Comparison of ENCODE assay signal across 17 cellular contexts in the genomic region with DNA sequence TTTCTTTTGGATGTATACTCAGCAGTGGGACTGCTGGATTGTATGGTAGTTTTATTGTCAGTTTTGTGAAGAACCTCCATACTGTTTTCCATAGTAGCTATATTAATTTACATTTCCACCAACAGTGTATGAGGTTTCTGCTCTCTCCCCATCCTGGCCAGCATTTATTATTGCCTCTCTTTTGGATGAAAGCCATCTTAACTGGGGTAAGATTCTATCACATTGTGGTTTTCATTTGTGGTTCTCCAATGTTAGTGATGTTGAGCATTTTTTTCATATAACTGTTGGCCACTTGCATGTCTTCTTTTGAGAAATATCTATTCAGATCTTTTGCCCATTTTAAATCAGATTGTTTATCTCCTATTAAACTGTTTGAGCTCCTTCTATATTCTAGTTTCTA. TPM values are rescaled to one million over a fixed set of nuclear protein-coding genes. Genes with fewer than 3 reads are reported as not detected.
DNase-seq lines count a peak whose midpoint lies in the region; ATAC-seq and TF ChIP-seq lines count a peak whose summit lies in the region.
"Had no signal": no experiment of that assay in that cellular context is flagged by ENCODE, and none has a peak within 500 bp of the region (broad histone marks: within the 10 kb centered on the region; RNA-seq: fewer than 3 reads in every experiment).

No MANE protein-coding gene starts in this region.

- H3K9ac ChIP-seq in DND-41 (ENCODE audit: low read depth, low read length) = no peak overlapping the region
- H3K9ac ChIP-seq: BLaER1 treated with 17β-estradiol and CSF1 and Interleukin-3, amounts not matched to agents 10 nM and 100 nM had no signal

- H3K27ac Mint-ChIP-seq in activated T-cell treated with anti-CD3 and anti-CD28 coated beads, Interleukin-2, amount 50 U/mL, for 72 hours = no peak overlapping the region
- H3K27ac Mint-ChIP-seq: CD4-positive, CD25-positive, alpha-beta regulatory T cell; GM23338; H9 had no signal

- H3K9me3 ChIP-seq in DND-41 (ENCODE audit: insufficient read depth, low read length, severe bottlenecking) = no peaks in the 10 kb centered on the region
- H3K9me3 ChIP-seq in left ventricle myocardium inferior (replicated peaks) = peaks cover 18% of the 10 kb centered on the region

- H3K36me3 ChIP-seq in DND-41 (ENCODE audit: insufficient read depth, low read length) (no peaks in the 10 kb centered on the region), left ventricle myocardium inferior (no peaks in the 10 kb centered on the region)
- H3K36me3 ChIP-seq: BLaER1 treated with 17β-estradiol and CSF1 and Interleukin-3, amounts not matched to agents 10 nM and 100 nM had no signal

- TF ChIP-seq CTCF in DND-41 (IDR thresholded peaks at IDR 0.05; ENCODE audit: borderline replicate concordance, extremely low read depth, low read length, poor library complexity, severe bottlenecking) (no peak), left ventricle myocardium inferior (IDR thresholded peaks at IDR 0.05; ENCODE audit: borderline replicate concordance) (no peak)

- peaks cover 6 to 10% of the 10 kb centered on the region in 2 donors for H3K36me3 Mint-ChIP-seq in activated T-cell treated with anti-CD3 and anti-CD28 coated beads, Interleukin-2, amount 50 U/mL, for 72 hours (ENCODE audit: insufficient read depth in 2 of 2)
- H3K36me3 Mint-ChIP-seq: CD4-positive, CD25-positive, alpha-beta regulatory T cell had no signal

- H3K27me3 ChIP-seq in DND-41 (ENCODE audit: insufficient read depth, low read length, poor library complexity) (peaks cover 4% of the 10 kb centered on the region), left ventricle myocardium inferior (ENCODE audit: low read depth) (no peaks in the 10 kb centered on the region)
- H3K27me3 ChIP-seq: BLaER1 treated with 17β-estradiol and CSF1 and Interleukin-3, amounts not matched to agents 10 nM and 100 nM had no signal

- no peaks in the 10 kb centered on the region for H3K4me1 Mint-ChIP-seq in activated T-cell treated with anti-CD3 and anti-CD28 coated beads, Interleukin-2, amount 50 U/mL, for 72 hours (ENCODE audit: low read depth)
- H3K4me1 Mint-ChIP-seq: CD4-positive, CD25-positive, alpha-beta regulatory T cell; GM23338; H9 had no signal

- H3K4me2 ChIP-seq in DND-41 (ENCODE audit: insufficient read depth, low read length) = no peak overlapping the region
- H3K4me2 ChIP-seq: BLaER1 treated with 17β-estradiol and CSF1 and Interleukin-3, amounts not matched to agents 10 nM and 100 nM; GM23338 had no signal

- no peak overlapping the region for H3K4me3 ChIP-seq in DND-41 (ENCODE audit: low read depth in 1 of 2, low read length in 2 of 2)
- no peak overlapping the region for H3K4me3 ChIP-seq in left ventricle myocardium inferior
- H3K4me3 ChIP-seq: BLaER1 treated with 17β-estradiol and CSF1 and Interleukin-3, amounts not matched to agents 10 nM and 100 nM; GM23338 had no signal

- peaks cover 62% of the 10 kb centered on the region for H3K27me3 Mint-ChIP-seq in activated T-cell treated with anti-CD3 and anti-CD28 coated beads, Interleukin-2, amount 50 U/mL, for 72 hours (ENCODE audit: low read depth)

- no peaks in the 10 kb centered on the region for H3K79me2 ChIP-seq in DND-41 (ENCODE audit: insufficient read depth, low read length)

- no peak overlapping the region for H3K4me3 Mint-ChIP-seq in activated T-cell treated with anti-CD3 and anti-CD28 coated beads, Interleukin-2, amount 50 U/mL, for 72 hours
- H3K4me3 Mint-ChIP-seq: CD4-positive, CD25-positive, alpha-beta regulatory T cell; GM23338; H9 had no signal

- ATAC-seq in DND-41 (ENCODE audit: insufficient read depth, low read depth) = peak; percentile 62
- no peak for ATAC-seq in activated T-cell treated with anti-CD3 and anti-CD28 coated beads, Interleukin-2, amount 50 U/mL, for 72 hours (replicated peaks in 1 of 2)
- ATAC-seq: GM23338 had no signal

- H3K9me3 Mint-ChIP-seq in activated T-cell treated with anti-CD3 and anti-CD28 coated beads, Interleukin-2, amount 50 U/mL, for 72 hours = peaks cover 14 to 16% of the 10 kb centered on the region in 2 donors
- H3K9me3 Mint-ChIP-seq: GM23338 had no signal

- H3K4me1 ChIP-seq in DND-41 (ENCODE audit: insufficient read depth, low read length) (peaks cover 6% of the 10 kb centered on the region; the same call in 1 of the 2 replicates), left ventricle myocardium inferior (no peaks in the 10 kb centered on the region)

- intact Hi-C loops in left ventricle myocardium inferior (cut with micrococcal nuclease) = no loop called here

- DNase-seq in DND-41 (no peak), LHCN-M2 (ENCODE audit: low read depth) (peak; percentile 1), RPMI7951 (ENCODE audit: low read depth) (peak; percentile 4), astrocyte of the hippocampus (ENCODE audit: low read depth, low spot score) (peak; percentile 31), DMS53 (lab: John Stamatoyannopoulos, UW) (no peak), SKM-1 treated with dmso at 0.1 percent for 144 hours (lab: John Stamatoyannopoulos, UW; ENCODE audit: unreplicated experiment) (no peak), left ventricle myocardium inferior (no peak)
- DNase-seq in activated T-cell treated with anti-CD3 and anti-CD28 coated beads, Interleukin-2, amount 50 U/mL, for 72 hours = no peak
- DNase-seq: ACHN; Calu3; CD4-positive, CD25-positive, alpha-beta regulatory T cell; DMS79 treated with DMSO at 0.1 percent for 48 hours; GDM1; H9 had no signal

- no peak overlapping the region for H2AFZ ChIP-seq in DND-41 (ENCODE audit: low read depth, low read length)
- H2AFZ ChIP-seq: GM23338 had no signal

- no peaks in the 10 kb centered on the region for H4K20me1 ChIP-seq in DND-41 (ENCODE audit: insufficient read depth, low read length)
- H4K20me1 ChIP-seq: BLaER1 treated with 17β-estradiol and CSF1 and Interleukin-3, amounts not matched to agents 10 nM and 100 nM had no signal

- no peak overlapping the region for H3K27ac ChIP-seq in DND-41 (ENCODE audit: low read length)
- no peak overlapping the region for H3K27ac ChIP-seq in left ventricle myocardium inferior (replicated peaks)
- H3K27ac ChIP-seq: BLaER1 treated with 17β-estradiol and CSF1 and Interleukin-3, amounts not matched to agents 10 nM and 100 nM had no signal

RNA-seq across cellular contexts. Expression of a gene that starts 27.6 kb away (rescaled TPM):
- not detected in 2 replicates for total RNA-seq in LHCN-M2 (2014; rRNA removed)
- polyA plus RNA-seq in LHCN-M2 (2012) = not detected
- total RNA-seq in RPMI7951 (2014; rRNA removed; shearing (Covaris generic)) = not detected in 2 replicates
- not detected for total RNA-seq in activated T-cell treated with anti-CD3 and anti-CD28 coated beads, Interleukin-2, amount 50 U/mL, for 72 hours
- total RNA-seq in left ventricle myocardium inferior = 0.25 TPM
- total RNA-seq: A172; CD4-positive, CD25-positive, alpha-beta regulatory T cell had no signal
- polyA plus RNA-seq: CD4-positive, CD25-positive, alpha-beta regulatory T cell had no signal

Comparison
In these comparisons a context has a peak if more than half of its experiments do, and no peak if none do; other contexts are left out.
1. DNase-seq: peak in LHCN-M2 (single experiment), RPMI7951 (single experiment) and astrocyte of the hippocampus (single experiment); none in DND-41 (single experiment), activated T-cell treated with anti-CD3 and anti-CD28 coated beads, Interleukin-2, amount 50 U/mL, for 72 hours (0 of 2), DMS53 (single experiment), SKM-1 treated with dmso at 0.1 percent for 144 hours (single experiment) and left ventricle myocardium inferior (single experiment).